16 cellular contexts compared by ENCODE assay signal in genomic region chr2:203732072-203732952, GRCh38. TPM values are rescaled to one million over a fixed set of nuclear protein-coding genes. Genes with fewer than 3 reads are reported as not detected.
DNase-seq lines count a peak whose midpoint lies in the region; ATAC-seq and FAIRE-seq lines count a peak whose summit lies in the region.
"Had no signal": no experiment of that assay in that cellular context is flagged by ENCODE, and none has a peak within 500 bp of the region (broad histone marks: within the 10 kb centered on the region; RNA-seq: fewer than 3 reads in every experiment).

No MANE protein-coding gene starts in this region.

- peak overlapping the region in 1 of 2 donors; percentile 13 for H3K27ac ChIP-seq in small intestine (ENCODE audit: low read depth in 1 of 2, low read length in 1 of 2)
- H3K27ac ChIP-seq: pancreas had no signal

- no peaks in the 10 kb centered on the region for H3K27me3 Mint-ChIP-seq in activated naive CD4-positive, alpha-beta T cell treated with anti-CD3 and anti-CD28 coated beads, Interleukin-2, amount 50 U/mL, for 24 hours
- H3K27me3 Mint-ChIP-seq in activated naive CD8-positive, alpha-beta T cell: no peaks in the 10 kb centered on the region

- no peaks in the 10 kb centered on the region for H3K9me3 ChIP-seq in skeletal muscle satellite cell (replicated peaks; ENCODE audit: low read length)
- no peaks in the 10 kb centered on the region for H3K9me3 ChIP-seq in small intestine (ENCODE audit: control insufficient read depth, low read depth)
- H3K9me3 ChIP-seq: HAP-1, pancreas had no signal

- no peak for FAIRE-seq in small intestine (lab: Jason Lieb, UNC)
- FAIRE-seq: colon, pancreas had no signal

- H3K4me3 ChIP-seq in skeletal muscle satellite cell (ENCODE audit: low read length): no peak overlapping the region
- no peak overlapping the region for H3K4me3 ChIP-seq in small intestine (ENCODE audit: low read depth in 1 of 2, low read length in 2 of 2)
- H3K4me3 ChIP-seq: HAP-1, pancreas had no signal

- H3K36me3 ChIP-seq in skeletal muscle satellite cell (ENCODE audit: insufficient read depth, low read length): no peaks in the 10 kb centered on the region
- H3K36me3 ChIP-seq in small intestine (ENCODE audit: control insufficient read depth in 2 of 2, insufficient read depth in 2 of 2, low read length in 2 of 2): no peaks in the 10 kb centered on the region
- H3K36me3 ChIP-seq: HAP-1, pancreas had no signal

- no peak for DNase-seq in activated naive CD4-positive, alpha-beta T cell (lab: John Stamatoyannopoulos, UW)
- DNase-seq in NCI-H2196 treated with DMSO at 0.1 percent for 48 hours (lab: John Stamatoyannopoulos, UW; ENCODE audit: unreplicated experiment): peak; percentile 22
- DNase-seq in small intestine: no peak
- DNase-seq: activated effector memory CD4-positive, alpha-beta T cell treated with anti-CD3 and anti-CD28 coated beads, Interleukin-2, amount 50 U/mL, for 16 hours; NCI-H69; pancreas; stimulated activated CD4-positive, alpha-beta T cell treated with anti-CD3 and anti-CD28 coated beads, Interleukin-4, amount 100 ng/mL, for 1 hour; stimulated activated naive CD4-positive, alpha-beta T cell treated with Interleukin-2 at 50 U/mL for 16 hours had no signal

- peaks cover 90% of the 10 kb centered on the region for H3K4me1 Mint-ChIP-seq in activated naive CD4-positive, alpha-beta T cell treated with anti-CD3 and anti-CD28 coated beads, Interleukin-2, amount 50 U/mL, for 24 hours
- H3K4me1 Mint-ChIP-seq in activated naive CD8-positive, alpha-beta T cell (ENCODE audit: low read depth): peaks cover 90% of the 10 kb centered on the region

- peak overlapping the region; percentile 90 for H3K27ac Mint-ChIP-seq in activated naive CD4-positive, alpha-beta T cell treated with anti-CD3 and anti-CD28 coated beads, Interleukin-2, amount 50 U/mL, for 24 hours
- peak overlapping the region; percentile 99 for H3K27ac Mint-ChIP-seq in activated naive CD8-positive, alpha-beta T cell

- H3K4me3 Mint-ChIP-seq in activated naive CD4-positive, alpha-beta T cell treated with anti-CD3 and anti-CD28 coated beads, Interleukin-2, amount 50 U/mL, for 24 hours: peak overlapping the region; percentile 63
- peak overlapping the region; percentile 75 for H3K4me3 Mint-ChIP-seq in activated naive CD8-positive, alpha-beta T cell

- H3K36me3 Mint-ChIP-seq in activated naive CD4-positive, alpha-beta T cell treated with anti-CD3 and anti-CD28 coated beads, Interleukin-2, amount 50 U/mL, for 24 hours: peaks cover 47% of the 10 kb centered on the region
- peaks cover 54% of the 10 kb centered on the region for H3K36me3 Mint-ChIP-seq in activated naive CD8-positive, alpha-beta T cell

- peaks cover 7% of the 10 kb centered on the region for H3K9me3 Mint-ChIP-seq in activated naive CD4-positive, alpha-beta T cell treated with anti-CD3 and anti-CD28 coated beads, Interleukin-2, amount 50 U/mL, for 24 hours
- H3K9me3 Mint-ChIP-seq in activated naive CD8-positive, alpha-beta T cell (ENCODE audit: low read depth): no peaks in the 10 kb centered on the region

- WGBS in small intestine, 3 donors: 78 to 84% (median 79%) methylated on average over 6 of the region's 6 CpGs

- no peaks in the 10 kb centered on the region for H3K27me3 ChIP-seq in skeletal muscle satellite cell (ENCODE audit: control insufficient read depth, insufficient read depth, low read length)
- no peaks in the 10 kb centered on the region for H3K27me3 ChIP-seq in small intestine (ENCODE audit: control insufficient read depth in 2 of 2, insufficient read depth in 2 of 2, low read length in 2 of 2)
- H3K27me3 ChIP-seq: pancreas had no signal

- peak overlapping the region; percentile 13 for H3K4me2 ChIP-seq in skeletal muscle satellite cell (ENCODE audit: low read length)

- H3K4me1 ChIP-seq in skeletal muscle satellite cell (ENCODE audit: control insufficient read depth, insufficient read depth, low read length): peaks cover 49% of the 10 kb centered on the region
- peaks cover 0 to 3% of the 10 kb centered on the region in 2 donors for H3K4me1 ChIP-seq in small intestine (ENCODE audit: control insufficient read depth in 2 of 2, insufficient read depth in 1 of 2, low read depth in 1 of 2, low read length in 1 of 2)
- H3K4me1 ChIP-seq: HAP-1, pancreas had no signal

- ATAC-seq in HG02623 (IDR thresholded peaks at IDR 0.05; ENCODE audit: unreplicated experiment) (no peak), esophagus mucosa (no peak)
- ATAC-seq: Right ventricle myocardium inferior had no signal

- H3K9ac ChIP-seq in skeletal muscle satellite cell (ENCODE audit: low read depth, low read length): peak overlapping the region; percentile 60

RNA-seq across cellular contexts. Expression of gene CD28, which starts 25.9 kb away (rescaled TPM):
- not detected in 2 replicates for total RNA-seq in skeletal muscle satellite cell (2012; rRNA removed)
- total RNA-seq in esophagus mucosa: 0.28 TPM
- polyA plus RNA-seq in small intestine: under 1 TPM; under 0.01 to 0.31 (median 0.22) TPM
